29 cellular contexts compared by ENCODE assay signal in genomic region chr7:33952824-33953223, GRCh38. TPM values are rescaled to one million over a fixed set of nuclear protein-coding genes. Genes with fewer than 3 reads are reported as not detected.
DNase-seq lines count a peak whose midpoint lies in the region; ATAC-seq, FAIRE-seq and TF ChIP-seq lines count a peak whose summit lies in the region.
"Had no signal": no experiment of that assay in that cellular context is flagged by ENCODE, and none has a peak within 500 bp of the region (broad histone marks: within the 10 kb centered on the region; RNA-seq: fewer than 3 reads in every experiment).

No MANE protein-coding gene starts in this region.

- H3K9me3 Mint-ChIP-seq in astrocyte (ENCODE audit: unreplicated experiment): no peaks in the 10 kb centered on the region
- H3K9me3 Mint-ChIP-seq: activated CD4-positive, alpha-beta memory T cell treated with anti-CD3 and anti-CD28 coated beads, Interleukin-2, amount 10 ng/mL, durations not matched to agents 7 days and 5 days; activated naive CD4-positive, alpha-beta T cell treated with anti-CD3 and anti-CD28 coated beads for 36 hours; activated T-helper 1 cell treated with anti-CD3 and anti-CD28 coated beads, Interleukin-12 subunit alpha, Interleukin-12 subunit beta, Interleukin-2, Interleukin-4 antibody, amounts not matched to agents 30 ng/mL and 10 ng/mL and 1 ng/mL, durations not matched to agents 14 hours and 24 hours and 36 hours; mesothelial cell of epicardium had no signal

- peak; percentile 87 for ATAC-seq in IMR-90 (ENCODE audit: low read depth)
- no peak for ATAC-seq in omental fat pad (ENCODE audit: low FRiP score)
- ATAC-seq in HG02678 (IDR thresholded peaks at IDR 0.05; ENCODE audit: unreplicated experiment): no peak
- ATAC-seq: Right ventricle myocardium inferior; stimulated activated naive CD8-positive, alpha-beta T cell treated with anti-CD3 and anti-CD28 coated beads, Interleukin-15, Interleukin-2, amounts not matched to agents 100 U/mL and 50 U/mL, for 24 hours had no signal

- no peaks in the 10 kb centered on the region for H3K36me3 Mint-ChIP-seq in astrocyte (ENCODE audit: low read depth, unreplicated experiment)
- H3K36me3 Mint-ChIP-seq: mesothelial cell of epicardium had no signal

- H3K18ac ChIP-seq in IMR-90 (ENCODE audit: low read depth, low read length) (peak overlapping the region; percentile 43; the same call in 1 of the 2 replicates), trophoblast cell (ENCODE audit: low read length) (no peak overlapping the region)

- no peaks in the 10 kb centered on the region for H3K79me2 ChIP-seq in astrocyte (ENCODE audit: insufficient read depth, low read length)
- H3K79me2 ChIP-seq in trophoblast cell (ENCODE audit: control insufficient read depth, insufficient read depth, low read length, poor library complexity): no peaks in the 10 kb centered on the region

- H3K4me1 Mint-ChIP-seq in astrocyte (ENCODE audit: low read depth, unreplicated experiment): peaks cover 7% of the 10 kb centered on the region
- H3K4me1 Mint-ChIP-seq: activated CD4-positive, alpha-beta memory T cell treated with anti-CD3 and anti-CD28 coated beads, Interleukin-2, amount 10 ng/mL, durations not matched to agents 7 days and 5 days had no signal

- WGBS in IMR-90 (ENCODE audit: extremely low coverage in 2 of 2, insufficient read length in 1 of 2), 2 experiments: no CpG with 5 or more reads among the region's 3 CpGs
- no CpG with 5 or more reads among the region's 3 CpGs for WGBS in trophoblast cell (ENCODE audit: extremely low coverage, insufficient coverage, insufficient read length)

- 0 out of 3 replicates have a peak overlapping the region, but pooled peaks have one; percentile 48 for H2BK15ac ChIP-seq in IMR-90 (ENCODE audit: low read depth, low read length)

- H3K4me1 ChIP-seq in IMR-90 (ENCODE audit: control insufficient read depth, insufficient read depth, low read length): peaks cover 7% of the 10 kb centered on the region
- H3K4me1 ChIP-seq in astrocyte (ENCODE audit: insufficient read depth, low read length): no peaks in the 10 kb centered on the region
- peaks cover 3 to 5% of the 10 kb centered on the region in 2 experiments for H3K4me1 ChIP-seq in trophoblast cell (ENCODE audit: control insufficient read depth in 1 of 2, insufficient read depth in 2 of 2, low read length in 2 of 2)
- H3K4me1 ChIP-seq: BLaER1, right atrium auricular region, spleen, testis had no signal

- peak overlapping the region; percentile 53 for H2BK5ac ChIP-seq in IMR-90 (ENCODE audit: low read depth, low read length, poor library complexity, severe bottlenecking)
- no peak overlapping the region for H2BK5ac ChIP-seq in trophoblast cell (ENCODE audit: low read depth, low read length, poor library complexity)

- 0 out of 2 replicates have a peak overlapping the region, but pooled peaks have one; percentile 1 for H2BK20ac ChIP-seq in IMR-90 (ENCODE audit: low read depth, low read length)

- intact Hi-C loops in IMR-90 (cut with micrococcal nuclease): no loop called here

- no peak overlapping the region for H3K9ac ChIP-seq in IMR-90 (ENCODE audit: low read depth, low read length)
- no peak overlapping the region for H3K9ac ChIP-seq in astrocyte (ENCODE audit: low read length)
- H3K9ac ChIP-seq in trophoblast cell (ENCODE audit: low read length): no peak overlapping the region
- H3K9ac ChIP-seq: BLaER1 had no signal

- H2BK120ac ChIP-seq in IMR-90 (ENCODE audit: low read depth, low read length) (peak overlapping the region; percentile 13; the same call in 1 of the 2 replicates), trophoblast cell (ENCODE audit: insufficient read depth, low read length, poor library complexity) (no peak overlapping the region)

- peak overlapping the region; percentile 16 for H2AFZ ChIP-seq in IMR-90 (replicated peaks; ENCODE audit: low read length, poor library complexity)
- no peak overlapping the region for H2AFZ ChIP-seq in astrocyte (ENCODE audit: low read depth, low read length)
- H2AFZ ChIP-seq in trophoblast cell (ENCODE audit: insufficient read depth, low read length, poor library complexity): no peak overlapping the region
- H2AFZ ChIP-seq: PC-9 had no signal

- no peak overlapping the region for H3K56ac ChIP-seq in IMR-90 (ENCODE audit: extremely low read depth, insufficient read depth, low read length)

- FAIRE-seq in astrocyte (lab: Jason Lieb, UNC): no peak
- FAIRE-seq: colon, endothelial cell of umbilical vein had no signal

- H2AK9ac ChIP-seq in IMR-90 (replicated peaks; ENCODE audit: low read depth, low read length, poor library complexity): no peak overlapping the region

- H3K23ac ChIP-seq in IMR-90 (ENCODE audit: low read depth, low read length) (no peak overlapping the region; the same call in 1 of the 2 replicates), trophoblast cell (ENCODE audit: low read length) (no peak overlapping the region)

- H3K4me3 Mint-ChIP-seq in astrocyte (ENCODE audit: unreplicated experiment): no peak overlapping the region
- H3K4me3 Mint-ChIP-seq: activated CD4-positive, alpha-beta memory T cell treated with anti-CD3 and anti-CD28 coated beads, Interleukin-2, amount 10 ng/mL, durations not matched to agents 7 days and 5 days; activated naive CD4-positive, alpha-beta T cell treated with anti-CD3 and anti-CD28 coated beads for 36 hours; activated T-helper 1 cell treated with anti-CD3 and anti-CD28 coated beads, Interleukin-12 subunit alpha, Interleukin-12 subunit beta, Interleukin-2, Interleukin-4 antibody, amounts not matched to agents 30 ng/mL and 10 ng/mL and 1 ng/mL, durations not matched to agents 14 hours and 24 hours and 36 hours; mesothelial cell of epicardium had no signal

- peak overlapping the region; percentile 27; the same call in 1 of the 2 replicates for H3K4me2 ChIP-seq in IMR-90 (ENCODE audit: low read depth, low read length)
- no peak overlapping the region for H3K4me2 ChIP-seq in astrocyte (ENCODE audit: low read length)
- no peak overlapping the region for H3K4me2 ChIP-seq in trophoblast cell (ENCODE audit: low read length)
- H3K4me2 ChIP-seq: BLaER1, PC-9 had no signal

- peak overlapping the region; percentile 33 to 54; a peak in 3 of 4 replicates for H4K8ac ChIP-seq in IMR-90 (ENCODE audit: low read depth in 2 of 2, low read length in 2 of 2)
- no peak overlapping the region for H4K8ac ChIP-seq in trophoblast cell (ENCODE audit: low read depth, low read length)

- no peak overlapping the region for H4K12ac ChIP-seq in trophoblast cell (ENCODE audit: low read depth, low read length)

- H3K9me3 ChIP-seq in IMR-90 (ENCODE audit: control insufficient read depth, insufficient read depth, low read length): no peaks in the 10 kb centered on the region
- H3K9me3 ChIP-seq in astrocyte (ENCODE audit: insufficient read depth, low read depth, low read length): no peaks in the 10 kb centered on the region
- H3K9me3 ChIP-seq in trophoblast cell (ENCODE audit: insufficient read depth, low read depth, low read length): no peaks in the 10 kb centered on the region
- H3K9me3 ChIP-seq: BLaER1, right atrium auricular region, spleen, testis had no signal

- H3K4ac ChIP-seq in IMR-90 (ENCODE audit: low read depth, low read length) (0 out of 2 replicates have a peak overlapping the region, but pooled peaks have one; percentile 6), trophoblast cell (ENCODE audit: low read depth, low read length) (no peak overlapping the region)

- no peaks in the 10 kb centered on the region for H3K27me3 Mint-ChIP-seq in astrocyte (ENCODE audit: low read depth, unreplicated experiment)
- H3K27me3 Mint-ChIP-seq: activated CD4-positive, alpha-beta memory T cell treated with anti-CD3 and anti-CD28 coated beads, Interleukin-2, amount 10 ng/mL, durations not matched to agents 7 days and 5 days had no signal

- H2BK12ac ChIP-seq in trophoblast cell (ENCODE audit: low read length): no peak overlapping the region

- H3K36me3 ChIP-seq in IMR-90 (ENCODE audit: control insufficient read depth, insufficient read depth, low read length) (no peaks in the 10 kb centered on the region), astrocyte (ENCODE audit: insufficient read depth, low read length) (no peaks in the 10 kb centered on the region), trophoblast cell (ENCODE audit: control insufficient read depth in 1 of 2, insufficient read depth in 2 of 2, low read length in 2 of 2) (no peaks in the 10 kb centered on the region)
- H3K36me3 ChIP-seq: BLaER1, right atrium auricular region, spleen had no signal

- DNase-seq in Caki2 (ENCODE audit: low read depth) (peak; percentile 8), IMR-90 (peak; percentile 63), astrocyte (ENCODE audit: low read depth) (peak; percentile 66), trophoblast cell (peak; percentile 51 to 60), omental fat pad (ENCODE audit: low spot score) (no peak), DMS 273 treated with DMSO at 0.1 percent for 48 hours (lab: John Stamatoyannopoulos, UW) (no peak)
- DNase-seq: activated CD4-positive, alpha-beta memory T cell treated with anti-CD3 and anti-CD28 coated beads, Interleukin-2, amount 10 ng/mL, durations not matched to agents 7 days and 5 days; activated CD4-positive, alpha-beta T cell treated with anti-CD3 and anti-CD28 coated beads for 1 hour; activated CD8-positive, alpha-beta memory T cell treated with anti-CD3 and anti-CD28 coated beads, Interleukin-2, amount 50 U/mL, for 4 hours; activated naive CD4-positive, alpha-beta T cell treated with anti-CD3 and anti-CD28 coated beads for 36 hours; amniotic stem cell; HCEC 1CT; NCI-H1694; NCI-H2171 treated with DMSO at 0.1 percent for 48 hours; NCI-H524; PC-9; spleen; stimulated activated CD4-positive, alpha-beta T cell treated with anti-CD3 and anti-CD28 coated beads, Interleukin-2, amount 100 ng/mL, for 24 hours; stimulated activated naive CD8-positive, alpha-beta T cell treated with anti-CD3 and anti-CD28 coated beads, Interleukin-15, Interleukin-2, amounts not matched to agents 100 U/mL and 50 U/mL, for 24 hours; T-helper 2 cell; testis had no signal

- H3K27me3 ChIP-seq in IMR-90 (ENCODE audit: control insufficient read depth, insufficient read depth, low read length) (no peaks in the 10 kb centered on the region), astrocyte (ENCODE audit: insufficient read depth, low read length) (no peaks in the 10 kb centered on the region), trophoblast cell (ENCODE audit: insufficient read depth, low read length) (no peaks in the 10 kb centered on the region)
- H3K27me3 ChIP-seq: BLaER1, right atrium auricular region, spleen, testis had no signal

- no peaks in the 10 kb centered on the region for H4K20me1 ChIP-seq in IMR-90 (ENCODE audit: insufficient read depth, low read length)
- no peaks in the 10 kb centered on the region for H4K20me1 ChIP-seq in astrocyte (ENCODE audit: insufficient read depth, low read length)
- H4K20me1 ChIP-seq: BLaER1 had no signal

- H3K27ac ChIP-seq in IMR-90 (ENCODE audit: insufficient read depth, low read length) (no peak overlapping the region), astrocyte (ENCODE audit: low read depth, low read length) (no peak overlapping the region), trophoblast cell (ENCODE audit: low read depth, low read length) (no peak overlapping the region)
- H3K27ac ChIP-seq: BLaER1, PC-9, right atrium auricular region, spleen, testis had no signal

- in situ Hi-C loops in Caki2 (cut with HindIII; ENCODE audit: low pct_unique_long_range_greater_than_20kb, low sequenced_read_pairs) (no loop called here), IMR-90 (cut with MboI; ENCODE audit: low sequenced_read_pairs) (no loop called here)

- H3K4me3 ChIP-seq in IMR-90 (ENCODE audit: insufficient read depth, low read depth, low read length) (no peak overlapping the region), astrocyte (ENCODE audit: insufficient read depth, low read depth, low read length) (no peak overlapping the region), trophoblast cell (ENCODE audit: low read depth, low read length) (no peak overlapping the region)
- H3K4me3 ChIP-seq: BLaER1, PC-9, right atrium auricular region, spleen, testis had no signal

- CTCF ChIA-PET in IMR-90 (lab: Yijun Ruan, JAX): interaction anchor here (0.7 kb wide), 1 partner anchor 20 kb away, joined by 3 read pairs; no protein-coding TSS in a partner anchor

- no peak for TF ChIP-seq POLR2A in IMR-90 (IDR thresholded peaks at IDR 0.05; ENCODE audit: low read depth, low read length)

- BruUV-seq in IMR-90 (replicated peaks; lab: Mats Ljungman, UMichigan): no TSS peak

- peaks cover 8% of the 10 kb centered on the region; the same call in 1 of the 2 replicates for H3K9me1 ChIP-seq in IMR-90 (ENCODE audit: insufficient read depth, low read length)

- dilution Hi-C loops in IMR-90 (cut with HindIII; ENCODE audit: low sequenced_read_pairs, unreplicated experiment): no loop called here

- no peak overlapping the region for H3K27ac Mint-ChIP-seq in astrocyte (ENCODE audit: unreplicated experiment)
- H3K27ac Mint-ChIP-seq: activated CD4-positive, alpha-beta memory T cell treated with anti-CD3 and anti-CD28 coated beads, Interleukin-2, amount 10 ng/mL, durations not matched to agents 7 days and 5 days; activated naive CD4-positive, alpha-beta T cell treated with anti-CD3 and anti-CD28 coated beads for 36 hours; activated T-helper 1 cell treated with anti-CD3 and anti-CD28 coated beads, Interleukin-12 subunit alpha, Interleukin-12 subunit beta, Interleukin-2, Interleukin-4 antibody, amounts not matched to agents 30 ng/mL and 10 ng/mL and 1 ng/mL, durations not matched to agents 14 hours and 24 hours and 36 hours; mesothelial cell of epicardium had no signal

- H4K91ac ChIP-seq in IMR-90 (ENCODE audit: insufficient read depth, low read depth, low read length) (no peak overlapping the region), trophoblast cell (ENCODE audit: low read depth, low read length) (no peak overlapping the region)

- no peak for TF ChIP-seq RAD21 in IMR-90 (IDR thresholded peaks at IDR 0.05; ENCODE audit: low read length)

- H3K79me1 ChIP-seq in IMR-90 (ENCODE audit: low read depth in 1 of 2, low read length in 2 of 2) (no peaks in the 10 kb centered on the region), trophoblast cell (ENCODE audit: low read length) (no peaks in the 10 kb centered on the region)

- H4K5ac ChIP-seq in IMR-90 (ENCODE audit: low read depth, low read length): peak overlapping the region; percentile 40; the same call in 1 of the 2 replicates

- peak overlapping the region; percentile 24; the same call in 1 of the 2 replicates for H2AK5ac ChIP-seq in IMR-90 (ENCODE audit: low read depth, low read length)
- H2AK5ac ChIP-seq in trophoblast cell (ENCODE audit: low read length): no peak overlapping the region

- TF ChIP-seq CTCF in IMR-90 (conservative IDR thresholded peaks at IDR 0.05; ENCODE audit: low read depth, low read length) (no peak), astrocyte (IDR thresholded peaks at IDR 0.05; ENCODE audit: insufficient read depth, low read depth, low read length) (no peak), omental fat pad (IDR thresholded peaks at IDR 0.05) (no peak)

- POLR2A ChIA-PET in IMR-90 (lab: Charles Lee; ENCODE audit: unreplicated experiment): no interaction called here

- H3K14ac ChIP-seq in IMR-90 (replicated peaks; ENCODE audit: low read depth, low read length) (peak overlapping the region; percentile 5; the same call in 1 of the 2 replicates), trophoblast cell (ENCODE audit: low read length) (no peak overlapping the region)

RNA-seq across cellular contexts. Expression of gene BMPER, which starts 47.5 kb away (rescaled TPM):
- total RNA-seq in Caki2 (2014; rRNA removed; shearing (Covaris generic); ENCODE audit: low replicate concordance): not detected in 2 replicates
- total RNA-seq in IMR-90 (2012; rRNA removed) (7.5 and 7.9 TPM in 2 replicates), astrocyte (2.1 and 4.4 TPM in 2 replicates), omental fat pad (10 to 100 TPM in 2 of 4 donors, 1 to 10 TPM in 2; 5.4 to 32.5 (median 16.6) TPM)
- 4.6 and 6.2 TPM in 2 replicates for polyA plus RNA-seq in IMR-90 (2012; rRNA removed)
- polyA plus RNA-seq in IMR-90 (2012; cell fraction: cytosol; rRNA removed): 4.7 and 5.8 TPM in 2 replicates
- 6.5 and 7.8 TPM in 2 replicates for polyA plus RNA-seq in IMR-90 (2012; cell fraction: nucleus; rRNA removed; ENCODE audit: low replicate concordance)
- 1.4 and 1.9 TPM in 2 replicates for polyA plus RNA-seq in trophoblast cell (2013)
- total RNA-seq: activated CD4-positive, alpha-beta memory T cell treated with anti-CD3 and anti-CD28 coated beads, Interleukin-2, amount 10 ng/mL, durations not matched to agents 7 days and 5 days; activated naive CD4-positive, alpha-beta T cell treated with anti-CD3 and anti-CD28 coated beads for 36 hours; activated T-helper 1 cell treated with anti-CD3 and anti-CD28 coated beads, Interleukin-12 subunit alpha, Interleukin-12 subunit beta, Interleukin-2, Interleukin-4 antibody, amounts not matched to agents 30 ng/mL and 10 ng/mL and 1 ng/mL, durations not matched to agents 14 hours and 24 hours and 36 hours had no signal

Comparison
In these comparisons a context has a peak if more than half of its experiments do, and no peak if none do; other contexts are left out.
1. DNase-seq: peak in Caki2 (single experiment), IMR-90 (single experiment), astrocyte (single experiment) and trophoblast cell (2 of 2); none in omental fat pad (single experiment) and DMS 273 treated with DMSO at 0.1 percent for 48 hours (single experiment).